Comparison of ENCODE assay signal across 17 cellular contexts in genomic region chr3:128323206-128324081, GRCh38.
A peak's percentile ranks its signal among the peaks of the same experiment; 100 is the strongest.
DNase-seq lines count a peak whose midpoint lies in the region; ATAC-seq, FAIRE-seq and TF ChIP-seq lines count a peak whose summit lies in the region.
"Had no signal": no experiment of that assay in that cellular context is flagged by ENCODE, and none has a peak within 500 bp of the region (broad histone marks: within the 10 kb centered on the region; RNA-seq: fewer than 3 reads in every experiment).

No MANE protein-coding gene starts in this region.

- H3K4me1 Mint-ChIP-seq in T-helper 17 cell, result peaks cover 20% of the 10 kb centered on the region

- peaks cover 33 to 52% (median 39%) of the 10 kb centered on the region in 3 donors for H3K4me1 ChIP-seq in pancreas
- H3K4me1 ChIP-seq: parathyroid adenoma had no signal

- no peak overlapping the region for H3K4me3 Mint-ChIP-seq in T-helper 17 cell
- H3K4me3 Mint-ChIP-seq: activated T-cell treated with anti-CD3 and anti-CD28 coated beads, Interleukin-2, amount 50 U/mL, for 24 hours; stimulated activated naive CD8-positive, alpha-beta T cell treated with anti-CD3 and anti-CD28 coated beads, Interleukin-15, Interleukin-2, amounts not matched to agents 100 ng/mL and 50 ng/mL, for 24 hours; T-helper 1 cell treated with Interleukin-12 subunit alpha and Interleukin-12 subunit beta and Interleukin-4 antibody, amounts not matched to agents 30 μg/mL and 1 μg/mL, for 36 hours had no signal

- intact Hi-C loops in pancreas (cut with DNase I), result no loop called here

- no peaks in the 10 kb centered on the region for H3K9me3 ChIP-seq in pancreas
- no peaks in the 10 kb centered on the region for H3K9me3 ChIP-seq in T-helper 17 cell (ENCODE audit: control insufficient read depth, low read length, poor library complexity, severe bottlenecking)
- H3K9me3 ChIP-seq: BLaER1, spleen had no signal

- TF ChIP-seq CTCF in pancreas (IDR thresholded peaks at IDR 0.05) (no peak), omental fat pad (IDR thresholded peaks at IDR 0.05) (no peak)

- H3K4me3 ChIP-seq in pancreas, result no peak overlapping the region
- H3K4me3 ChIP-seq: BLaER1, spleen had no signal

- no peak overlapping the region for H3K27ac Mint-ChIP-seq in T-helper 17 cell
- H3K27ac Mint-ChIP-seq: activated T-cell treated with anti-CD3 and anti-CD28 coated beads, Interleukin-2, amount 50 U/mL, for 24 hours; stimulated activated naive CD8-positive, alpha-beta T cell treated with anti-CD3 and anti-CD28 coated beads, Interleukin-15, Interleukin-2, amounts not matched to agents 100 ng/mL and 50 ng/mL, for 24 hours; T-helper 1 cell treated with Interleukin-12 subunit alpha and Interleukin-12 subunit beta and Interleukin-4 antibody, amounts not matched to agents 30 μg/mL and 1 μg/mL, for 36 hours had no signal

- peak; percentile 48 for DNase-seq in EL
- DNase-seq in NCI-H1105 treated with DMSO at 0.1 percent for 48 hours (lab: John Stamatoyannopoulos, UW), result peak; percentile 50
- DNase-seq in ecto neural progenitor cell (ENCODE audit: low spot score), result peak; percentile 39
- DNase-seq in pancreas, result peak; percentile 83 to 91 (median 88)
- DNase-seq in omental fat pad (ENCODE audit: low spot score), result no peak
- DNase-seq in T-helper 17 cell, result no peak
- DNase-seq: activated T-cell treated with anti-CD3 and anti-CD28 coated beads, Interleukin-2, amount 50 U/mL, for 24 hours; KBM-7; NCI-H187; NCI-H526 treated with DMSO at 0.1 percent for 48 hours; spleen had no signal

- ATAC-seq in pancreas (peak; percentile 67 to 79 (median 77)), omental fat pad (ENCODE audit: low FRiP score) (no peak), T-helper 17 cell (no peak), HG02610 (IDR thresholded peaks at IDR 0.05; ENCODE audit: unreplicated experiment) (no peak)

- no peaks in the 10 kb centered on the region for H3K27me3 ChIP-seq in pancreas
- H3K27me3 ChIP-seq: BLaER1, spleen had no signal

- peak overlapping the region; percentile 72 to 82 (median 78) for H3K27ac ChIP-seq in pancreas
- H3K27ac ChIP-seq: BLaER1, parathyroid adenoma, RWPE1, spleen had no signal

- no peak for FAIRE-seq in pancreas (lab: Jason Lieb, UNC)

- peaks cover 3% of the 10 kb centered on the region for H3K36me3 Mint-ChIP-seq in T-helper 17 cell (ENCODE audit: low read depth)

- 37% methylated on average over 17 of the region's 17 CpGs for WGBS in pancreas, 2 donors

- H3K36me3 ChIP-seq in pancreas, result no peaks in the 10 kb centered on the region

- no peaks in the 10 kb centered on the region for H3K27me3 Mint-ChIP-seq in T-helper 17 cell
- H3K27me3 Mint-ChIP-seq: activated T-cell treated with anti-CD3 and anti-CD28 coated beads, Interleukin-2, amount 50 U/mL, for 24 hours; stimulated activated naive CD8-positive, alpha-beta T cell treated with anti-CD3 and anti-CD28 coated beads, Interleukin-15, Interleukin-2, amounts not matched to agents 100 ng/mL and 50 ng/mL, for 24 hours had no signal

Comparison
In these comparisons a context has a peak if more than half of its experiments do, and no peak if none do; other contexts are left out.
1. DNase-seq: peak in EL (single experiment), NCI-H1105 treated with DMSO at 0.1 percent for 48 hours (single experiment), ecto neural progenitor cell (single experiment) and pancreas (6 of 6); none in omental fat pad (single experiment) and T-helper 17 cell (0 of 3).
2. ATAC-seq: peak in pancreas (4 of 4); none in omental fat pad (single experiment), T-helper 17 cell (single experiment) and HG02610 (single experiment).